ENCODE assay signal across 26 cellular contexts in the genomic region with DNA sequence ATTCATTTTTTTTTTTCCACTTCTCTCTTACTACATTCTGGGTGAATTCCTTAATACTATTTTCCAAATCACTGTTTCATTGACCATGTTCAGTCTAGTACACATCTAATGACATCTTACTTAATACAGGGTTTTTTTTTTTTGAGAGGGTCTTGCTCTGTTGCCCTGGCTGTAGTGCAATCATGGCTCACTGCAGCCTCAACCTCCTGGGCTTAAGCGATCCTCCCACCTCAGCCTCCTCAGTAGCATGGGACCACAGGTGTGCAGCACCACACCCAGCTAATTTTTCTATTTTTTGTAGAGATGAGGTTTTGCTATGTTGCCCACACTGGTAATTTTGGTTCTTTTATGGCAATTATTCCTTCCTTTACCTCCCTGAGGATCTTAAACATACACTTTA.
"Had no signal": no experiment of that assay in that cellular context is flagged by ENCODE, and none has a peak within 500 bp of the region (broad histone marks: within the 10 kb centered on the region; RNA-seq: fewer than 3 reads in every experiment).

No MANE protein-coding gene starts in this region.

- ATAC-seq: activated CD8-positive, alpha-beta T cell treated with anti-CD3 and anti-CD28 coated beads for 36 hours; foreskin keratinocyte; heart left ventricle; natural killer cell; psoas muscle; stimulated activated naive B cell treated with anti-CD40 and anti-IgM and Interleukin-4, amounts not matched to agents 10 μg/mL and 1 μg/mL and 100 μg/mL, for 72 hours; upper lobe of right lung had no signal

- H3K9me3 ChIP-seq: esophagus muscularis mucosa, heart left ventricle, psoas muscle, stomach, tibial artery, upper lobe of right lung had no signal

- H3K9me3 Mint-ChIP-seq: natural killer cell; stimulated activated naive B cell treated with anti-CD40 and anti-IgM and Interleukin-4, amounts not matched to agents 10 μg/mL and 1 μg/mL and 100 μg/mL, for 72 hours had no signal

- H3K36me3 Mint-ChIP-seq: natural killer cell had no signal

- H3K4me1 ChIP-seq: neural progenitor cell, parathyroid adenoma had no signal

- H3K4me3 Mint-ChIP-seq: activated CD8-positive, alpha-beta T cell treated with anti-CD3 and anti-CD28 coated beads for 36 hours; activated T-helper 1 cell treated with anti-CD3 and anti-CD28 coated beads, Interleukin-12 subunit alpha, Interleukin-12 subunit beta, Interleukin-2, Interleukin-4 antibody, amounts not matched to agents 30 ng/mL and 10 ng/mL and 1 ng/mL, durations not matched to agents 14 hours and 24 hours and 36 hours; mesothelial cell of epicardium; natural killer cell; neural progenitor cell; stimulated activated naive B cell treated with anti-CD40 and anti-IgM and Interleukin-4, amounts not matched to agents 10 μg/mL and 1 μg/mL and 100 μg/mL, for 72 hours; T-helper 1 cell treated with Interleukin-12 subunit alpha and Interleukin-12 subunit beta and Interleukin-4 antibody, amounts not matched to agents 30 μg/mL and 1 μg/mL, for 36 hours had no signal

- H3K27ac Mint-ChIP-seq: activated T-helper 1 cell treated with anti-CD3 and anti-CD28 coated beads, Interleukin-12 subunit alpha, Interleukin-12 subunit beta, Interleukin-2, Interleukin-4 antibody, amounts not matched to agents 30 ng/mL and 10 ng/mL and 1 ng/mL, durations not matched to agents 14 hours and 24 hours and 36 hours; mesothelial cell of epicardium; neural progenitor cell; T-helper 1 cell treated with Interleukin-12 subunit alpha and Interleukin-12 subunit beta and Interleukin-4 antibody, amounts not matched to agents 30 μg/mL and 1 μg/mL, for 36 hours had no signal

- H3K4me3 ChIP-seq: esophagus muscularis mucosa, heart left ventricle, left ventricle myocardium inferior, neural progenitor cell, psoas muscle, smooth muscle cell, stomach, tibial artery, upper lobe of right lung had no signal

- H3K27me3 Mint-ChIP-seq: activated CD8-positive, alpha-beta T cell treated with anti-CD3 and anti-CD28 coated beads for 36 hours; stimulated activated naive B cell treated with anti-CD40 and anti-IgM and Interleukin-4, amounts not matched to agents 10 μg/mL and 1 μg/mL and 100 μg/mL, for 72 hours had no signal

- H3K4me1 Mint-ChIP-seq: neural progenitor cell had no signal

- H3K36me3 ChIP-seq: esophagus muscularis mucosa, left ventricle myocardium inferior had no signal

- H3K27ac ChIP-seq: esophagus muscularis mucosa, foreskin keratinocyte, heart left ventricle, left ventricle myocardium inferior, neural progenitor cell, parathyroid adenoma, psoas muscle, stomach, tibial artery, upper lobe of right lung had no signal

- DNase-seq: activated CD4-positive, alpha-beta T cell treated with anti-CD3 and anti-CD28 coated beads, Interleukin-2, amount 50 U/mL, for 1 hour; activated CD8-positive, alpha-beta T cell treated with anti-CD3 and anti-CD28 coated beads for 36 hours; activated gamma-delta T cell; activated naive CD4-positive, alpha-beta T cell treated with anti-CD3 and anti-CD28 coated beads, Interleukin-2, amount 50 U/mL, for 16 hours; anterior cingulate cortex; dermis blood vessel endothelial cell; effector CD4-positive, alpha-beta T cell; foreskin keratinocyte; heart left ventricle; left ventricle myocardium inferior; natural killer cell; occipital lobe; psoas muscle; stimulated activated CD4-positive, alpha-beta T cell treated with anti-CD3 and anti-CD28 coated beads, Interleukin-15, amount 100 ng/mL, for 24 hours; stimulated activated CD4-positive, alpha-beta T cell treated with anti-CD3 and anti-CD28 coated beads, Interleukin-2, amount 100 ng/mL, for 24 hours; stimulated activated naive B cell treated with anti-CD40 and anti-IgM and Interleukin-4, amounts not matched to agents 10 μg/mL and 1 μg/mL and 100 μg/mL, for 72 hours; stomach; tibial artery; upper lobe of right lung had no signal
